ENCODE assay signal across 8 cellular contexts in the genomic region with DNA sequence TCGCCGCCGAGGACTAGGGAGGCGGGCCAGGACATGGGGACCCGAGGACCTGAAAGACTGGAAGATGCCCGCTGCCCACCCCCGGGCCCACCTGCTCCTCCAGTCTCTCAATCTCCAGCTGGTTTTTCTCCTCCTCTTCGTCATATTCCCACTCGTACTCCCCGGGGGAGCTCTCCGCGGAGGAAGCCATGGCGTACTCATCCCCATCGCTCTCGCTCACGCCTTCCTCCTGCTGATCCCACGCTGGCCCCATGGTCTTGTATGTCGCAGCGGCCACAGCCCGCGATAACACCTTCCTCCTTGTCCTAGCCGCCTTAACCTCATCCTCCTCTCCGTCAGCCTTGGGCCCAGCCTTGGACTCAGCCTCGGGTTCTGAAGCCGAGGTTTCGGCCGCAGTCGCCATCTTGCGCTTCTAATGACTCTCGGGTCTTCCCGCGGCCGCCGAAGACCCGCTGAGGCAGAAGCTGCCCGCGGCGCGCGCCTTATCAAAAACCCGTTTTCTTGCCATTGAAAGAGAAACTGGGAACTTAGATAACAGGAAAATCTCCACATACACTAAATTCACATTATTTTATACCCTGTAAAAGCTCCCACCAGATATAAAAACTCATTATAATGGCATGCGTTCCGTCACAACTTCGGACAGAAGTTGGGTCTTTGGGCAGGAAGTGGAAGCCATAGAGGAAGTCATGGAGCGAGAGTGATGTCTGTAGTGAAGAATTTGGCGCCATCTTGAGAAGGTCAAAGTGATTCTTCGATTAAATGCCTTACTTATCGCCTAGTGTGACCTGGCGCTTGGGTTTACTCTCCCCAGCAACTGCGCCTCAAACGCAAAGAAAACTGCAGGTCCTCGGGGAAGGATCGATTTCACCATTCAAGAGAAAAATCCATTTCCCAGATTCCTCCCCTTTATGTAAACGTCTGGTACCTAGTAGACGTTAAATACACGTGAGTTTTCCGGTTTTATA. TPM values are rescaled to one million over a fixed set of nuclear protein-coding genes. Genes with fewer than 3 reads are reported as not detected.
DNase-seq lines count a peak whose midpoint lies in the region; ATAC-seq and TF ChIP-seq lines count a peak whose summit lies in the region.

Gene SART3, minus strand, starts transcription at position 422 of the 968 bp plus-strand sequence. Its CDS starts 19 bp downstream, at position 403.

- H3K4me1 ChIP-seq in esophagus (ENCODE audit: control insufficient read depth in 2 of 2, insufficient read depth in 2 of 2, low read length in 1 of 2), result peaks cover 3 to 9% of the 10 kb centered on the region in 2 donors
- H3K4me1 ChIP-seq in mucosa of rectum (ENCODE audit: control insufficient read depth in 2 of 2, insufficient read depth in 2 of 2, low read length in 2 of 2), result peaks cover 25 to 33% of the 10 kb centered on the region in 2 donors

- H3K9ac ChIP-seq in mucosa of rectum (ENCODE audit: low read depth in 1 of 2, low read length in 2 of 2), result peak within 1 kb of the TSS; percentile 91 to 97

- peak; percentile 40 for ATAC-seq in GM21529 (IDR thresholded peaks at IDR 0.05; ENCODE audit: unreplicated experiment)

- peak; percentile 95 for DNase-seq in DMS114 treated with DMSO at 0.1 percent for 48 hours (lab: John Stamatoyannopoulos, UW; ENCODE audit: unreplicated experiment)
- peak; percentile 91 for DNase-seq in Jurkat, Clone E6-1 (ENCODE audit: low read depth, low spot score)
- peak; percentile 87 for DNase-seq in activated T-cell treated with anti-CD3 and anti-CD28 coated beads, Interleukin-2, amount 50 U/mL, for 24 hours
- peak; percentile 61 to 65 for DNase-seq in stimulated activated CD8-positive, alpha-beta memory T cell treated with anti-CD3 and anti-CD28 coated beads, Interleukin-4, amount 100 ng/mL, for 4 hours (ENCODE audit: low read depth in 2 of 2, low spot score in 1 of 2)

- 0% methylated on average over 57 of the region's 57 CpGs for WGBS in esophagus, 2 donors

- H3K27ac Mint-ChIP-seq in activated T-cell treated with anti-CD3 and anti-CD28 coated beads, Interleukin-2, amount 50 U/mL, for 24 hours, result peak within 1 kb of the TSS; percentile 100

- H3K27ac ChIP-seq in esophagus (ENCODE audit: low read depth in 2 of 2, low read length in 1 of 2) (peak within 1 kb of the TSS; percentile 87 to 95), mucosa of rectum (ENCODE audit: low read depth in 2 of 2, low read length in 2 of 2) (peak within 1 kb of the TSS; percentile 83 to 85)

- H3K36me3 ChIP-seq in esophagus (ENCODE audit: control insufficient read depth in 2 of 2, insufficient read depth in 2 of 2, low read length in 1 of 2) (peaks cover 0 to 3% of the 10 kb centered on the region in 2 donors), mucosa of rectum (ENCODE audit: control insufficient read depth in 2 of 2, insufficient read depth in 2 of 2, low read length in 2 of 2) (peaks cover 16 to 23% of the 10 kb centered on the region in 2 donors)

- H3K4me3 ChIP-seq in Jurkat, Clone E6-1 (ENCODE audit: low read length), result peak within 1 kb of the TSS; percentile 99
- H3K4me3 ChIP-seq in esophagus (ENCODE audit: low read depth in 1 of 2, low read length in 2 of 2) (peak within 1 kb of the TSS; percentile 97 to 99), mucosa of rectum (ENCODE audit: low read length in 2 of 2) (peak within 1 kb of the TSS; percentile 98 to 99)

- H3K27me3 Mint-ChIP-seq in activated T-cell treated with anti-CD3 and anti-CD28 coated beads, Interleukin-2, amount 50 U/mL, for 24 hours, result no peaks in the 10 kb centered on the region

- H3K27me3 ChIP-seq in esophagus (ENCODE audit: control insufficient read depth in 1 of 2, insufficient read depth in 2 of 2, low read length in 2 of 2), result no peaks in the 10 kb centered on the region
- no peaks in the 10 kb centered on the region for H3K27me3 ChIP-seq in mucosa of rectum (ENCODE audit: control insufficient read depth in 2 of 2, insufficient read depth in 2 of 2, low read length in 2 of 2)

- no peaks in the 10 kb centered on the region for H3K9me3 ChIP-seq in esophagus (ENCODE audit: control insufficient read depth in 2 of 2, insufficient read depth in 1 of 2, low read depth in 1 of 2, low read length in 1 of 2)
- H3K9me3 ChIP-seq in mucosa of rectum (ENCODE audit: control insufficient read depth in 2 of 2, low read length in 2 of 2), result no peaks in the 10 kb centered on the region

- peaks cover 82% of the 10 kb centered on the region for H3K36me3 Mint-ChIP-seq in activated T-cell treated with anti-CD3 and anti-CD28 coated beads, Interleukin-2, amount 50 U/mL, for 24 hours (ENCODE audit: low read depth)

- H3K4me1 Mint-ChIP-seq in activated T-cell treated with anti-CD3 and anti-CD28 coated beads, Interleukin-2, amount 50 U/mL, for 24 hours (ENCODE audit: low read depth), result peaks cover 65% of the 10 kb centered on the region

- H3K9me3 Mint-ChIP-seq in activated T-cell treated with anti-CD3 and anti-CD28 coated beads, Interleukin-2, amount 50 U/mL, for 24 hours, result no peaks in the 10 kb centered on the region

- H3K4me3 Mint-ChIP-seq in activated T-cell treated with anti-CD3 and anti-CD28 coated beads, Interleukin-2, amount 50 U/mL, for 24 hours, result peak within 1 kb of the TSS; percentile 100

TF ChIP-seq in PFSK-1, 5 proteins besides CTCF, POLR2A, EP300 and RAD21:
- TF ChIP-seq POLR2AphosphoS5 (IDR thresholded peaks at IDR 0.05; ENCODE audit: low read depth, low read length) (peak; percentile 73), REST (IDR thresholded peaks at IDR 0.05; ENCODE audit: insufficient read depth in 1 of 2, low read depth in 2 of 2, low read length in 2 of 2) (no peak), TAF1 (IDR thresholded peaks at IDR 0.05; ENCODE audit: borderline replicate concordance, insufficient read depth, low read length) (peak; percentile 79)

RNA-seq across cellular contexts. Expression of gene SART3, which starts in this region (rescaled TPM):
- polyA plus RNA-seq in Jurkat, Clone E6-1 (2012; ENCODE audit: insufficient read depth, insufficient read length), result 56.7 TPM
- polyA plus RNA-seq in PFSK-1 (2012; ENCODE audit: insufficient read length, low read depth), result 38.6 TPM
- polyA plus RNA-seq in esophagus, result 10 to 100 TPM; 10.8 to 16.0 TPM

Comparison
In these comparisons a context has a peak if more than half of its experiments do, and no peak if none do; other contexts are left out.
1. Peak in every context shown above with its lines: DNase-seq, ATAC-seq, H3K4me3 ChIP-seq and H3K27ac ChIP-seq.